9 cellular contexts compared by ENCODE assay signal in genomic region chr20:62405108-62405980, GRCh38. TPM values are rescaled to one million over a fixed set of nuclear protein-coding genes. Genes with fewer than 3 reads are reported as not detected.
DNase-seq lines count a peak whose midpoint lies in the region; ATAC-seq and TF ChIP-seq lines count a peak whose summit lies in the region.
"Had no signal": no experiment of that assay in that cellular context is flagged by ENCODE, and none has a peak within 500 bp of the region (broad histone marks: within the 10 kb centered on the region; RNA-seq: fewer than 3 reads in every experiment).

No MANE protein-coding gene starts in this region.

- H3K9ac ChIP-seq in neural cell (ENCODE audit: low read length): peak overlapping the region; percentile 83

- no peak overlapping the region for H2AFZ ChIP-seq in neural cell (ENCODE audit: low read depth, low read length)

- no peaks in the 10 kb centered on the region for H3K9me2 ChIP-seq in neural cell (ENCODE audit: insufficient read depth, low read length)

- no peak overlapping the region for H3K27ac Mint-ChIP-seq in activated T-cell treated with anti-CD3 and anti-CD28 coated beads, Interleukin-2, amount 50 U/mL, for 72 hours

- peaks cover 8% of the 10 kb centered on the region; the same call in 1 of the 2 replicates for H3K4me1 ChIP-seq in SJCRH30

- DNase-seq in activated T-cell treated with anti-CD3 and anti-CD28 coated beads, Interleukin-2, amount 50 U/mL, for 72 hours: no peak
- DNase-seq in activated T-cell treated with anti-CD3 and anti-CD28 coated beads for 4 hours (no peak), SJCRH30 (peak; percentile 81 to 82), epithelial cell of esophagus (ENCODE audit: low read depth) (peak; percentile 44)

- H3K9me3 Mint-ChIP-seq in activated T-cell treated with anti-CD3 and anti-CD28 coated beads, Interleukin-2, amount 50 U/mL, for 72 hours: no peaks in the 10 kb centered on the region

- H3K4me2 ChIP-seq in neural cell (ENCODE audit: low read length): peak overlapping the region; percentile 73

- TF ChIP-seq EP300 in neural cell (conservative IDR thresholded peaks at IDR 0.05; ENCODE audit: poor library complexity, severe bottlenecking): no peak

- H3K27ac ChIP-seq in SJCRH30: no peak overlapping the region
- no peak overlapping the region for H3K27ac ChIP-seq in neural cell (ENCODE audit: low read length)

- peak; percentile 40 for TF ChIP-seq CTCF in epithelial cell of esophagus (IDR thresholded peaks at IDR 0.05; ENCODE audit: insufficient read depth, low read depth, low read length, missing control alignments)
- peak; percentile 40 for TF ChIP-seq CTCF in neural cell (IDR thresholded peaks at IDR 0.05; ENCODE audit: poor library complexity, severe bottlenecking)

- H4K20me1 ChIP-seq in neural cell (ENCODE audit: insufficient read depth): no peaks in the 10 kb centered on the region

- peaks cover 7% of the 10 kb centered on the region for H3K27me3 Mint-ChIP-seq in activated T-cell treated with anti-CD3 and anti-CD28 coated beads, Interleukin-2, amount 50 U/mL, for 72 hours (ENCODE audit: low read depth)

- H3K4me3 ChIP-seq in SJCRH30 (no peak overlapping the region), epithelial cell of esophagus (ENCODE audit: low read length) (no peak overlapping the region), neural cell (ENCODE audit: low read length) (peak overlapping the region; percentile 93)

- H3F3A ChIP-seq in neural cell (ENCODE audit: insufficient read depth, low read length, poor library complexity, severe bottlenecking): no peaks in the 10 kb centered on the region

- peaks cover 9% of the 10 kb centered on the region for H3K79me2 ChIP-seq in neural cell (replicated peaks; ENCODE audit: insufficient read depth, low read length)

- H3K9me3 ChIP-seq in SJCRH30 (replicated peaks) (no peaks in the 10 kb centered on the region), neural cell (ENCODE audit: low read length) (no peaks in the 10 kb centered on the region)

- peak overlapping the region; percentile 65 to 86 for H3K4me3 Mint-ChIP-seq in activated T-cell treated with anti-CD3 and anti-CD28 coated beads, Interleukin-2, amount 50 U/mL, for 72 hours

- H3K4me1 Mint-ChIP-seq in activated T-cell treated with anti-CD3 and anti-CD28 coated beads, Interleukin-2, amount 50 U/mL, for 72 hours (ENCODE audit: low read depth): peaks cover 26% of the 10 kb centered on the region

- ATAC-seq in activated T-cell treated with anti-CD3 and anti-CD28 coated beads, Interleukin-2, amount 50 U/mL, for 72 hours (replicated peaks in 1 of 2): no peak
- no peak for ATAC-seq in GM18517 (IDR thresholded peaks at IDR 0.05; ENCODE audit: unreplicated experiment)
- no peak for ATAC-seq in GM18511 (IDR thresholded peaks at IDR 0.05; ENCODE audit: unreplicated experiment)
- no peak for ATAC-seq in GM21423 (IDR thresholded peaks at IDR 0.05; ENCODE audit: unreplicated experiment)

- no peaks in the 10 kb centered on the region for H3K36me3 Mint-ChIP-seq in activated T-cell treated with anti-CD3 and anti-CD28 coated beads, Interleukin-2, amount 50 U/mL, for 72 hours (ENCODE audit: insufficient read depth in 2 of 2)

- H3K36me3 ChIP-seq in SJCRH30 (no peaks in the 10 kb centered on the region), neural cell (ENCODE audit: insufficient read depth, low read length) (no peaks in the 10 kb centered on the region)

- peaks cover 30% of the 10 kb centered on the region for H3K27me3 ChIP-seq in SJCRH30
- H3K27me3 ChIP-seq in neural cell (ENCODE audit: insufficient read depth, low read depth, low read length): no peaks in the 10 kb centered on the region

- no peak for TF ChIP-seq RAD21 in neural cell (conservative IDR thresholded peaks at IDR 0.05)

TF ChIP-seq in neural cell, 6 proteins besides CTCF, POLR2A, EP300 and RAD21:
- TF ChIP-seq MXI1 (conservative IDR thresholded peaks at IDR 0.05; ENCODE audit: poor library complexity, severe bottlenecking) (no peak), SMC3 (conservative IDR thresholded peaks at IDR 0.05; ENCODE audit: poor library complexity) (no peak), POLR2AphosphoS5 (IDR thresholded peaks at IDR 0.05) (no peak), TAF1 (IDR thresholded peaks at IDR 0.05; ENCODE audit: low read depth) (no peak), EZH2 (IDR thresholded peaks at IDR 0.05; ENCODE audit: borderline replicate concordance, insufficient read depth, low read length, poor library complexity, severe bottlenecking) (no peak)
- TF ChIP-seq, protein P1, sequence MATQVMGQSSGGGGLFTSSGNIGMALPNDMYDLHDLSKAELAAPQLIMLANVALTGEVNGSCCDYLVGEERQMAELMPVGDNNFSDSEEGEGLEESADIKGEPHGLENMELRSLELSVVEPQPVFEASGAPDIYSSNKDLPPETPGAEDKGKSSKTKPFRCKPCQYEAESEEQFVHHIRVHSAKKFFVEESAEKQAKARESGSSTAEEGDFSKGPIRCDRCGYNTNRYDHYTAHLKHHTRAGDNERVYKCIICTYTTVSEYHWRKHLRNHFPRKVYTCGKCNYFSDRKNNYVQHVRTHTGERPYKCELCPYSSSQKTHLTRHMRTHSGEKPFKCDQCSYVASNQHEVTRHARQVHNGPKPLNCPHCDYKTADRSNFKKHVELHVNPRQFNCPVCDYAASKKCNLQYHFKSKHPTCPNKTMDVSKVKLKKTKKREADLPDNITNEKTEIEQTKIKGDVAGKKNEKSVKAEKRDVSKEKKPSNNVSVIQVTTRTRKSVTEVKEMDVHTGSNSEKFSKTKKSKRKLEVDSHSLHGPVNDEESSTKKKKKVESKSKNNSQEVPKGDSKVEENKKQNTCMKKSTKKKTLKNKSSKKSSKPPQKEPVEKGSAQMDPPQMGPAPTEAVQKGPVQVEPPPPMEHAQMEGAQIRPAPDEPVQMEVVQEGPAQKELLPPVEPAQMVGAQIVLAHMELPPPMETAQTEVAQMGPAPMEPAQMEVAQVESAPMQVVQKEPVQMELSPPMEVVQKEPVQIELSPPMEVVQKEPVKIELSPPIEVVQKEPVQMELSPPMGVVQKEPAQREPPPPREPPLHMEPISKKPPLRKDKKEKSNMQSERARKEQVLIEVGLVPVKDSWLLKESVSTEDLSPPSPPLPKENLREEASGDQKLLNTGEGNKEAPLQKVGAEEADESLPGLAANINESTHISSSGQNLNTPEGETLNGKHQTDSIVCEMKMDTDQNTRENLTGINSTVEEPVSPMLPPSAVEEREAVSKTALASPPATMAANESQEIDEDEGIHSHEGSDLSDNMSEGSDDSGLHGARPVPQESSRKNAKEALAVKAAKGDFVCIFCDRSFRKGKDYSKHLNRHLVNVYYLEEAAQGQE (IDR thresholded peaks at IDR 0.05; ENCODE audit: borderline replicate concordance): no peak

RNA-seq across cellular contexts. Expression of gene CABLES2, which starts 1.7 kb away (rescaled TPM):
- total RNA-seq in activated T-cell treated with anti-CD3 and anti-CD28 coated beads, Interleukin-2, amount 50 U/mL, for 72 hours: 1 to 10 TPM; 7.1 to 8.3 TPM
- total RNA-seq in SJCRH30 (2014; rRNA removed; shearing (Covaris generic)): 12.9 and 13.0 TPM in 2 replicates
- polyA plus RNA-seq in neural cell: 8.3 and 8.6 TPM in 2 replicates
- 9.5 and 11.1 TPM in 2 replicates for polyA minus RNA-seq in neural cell

RNA-seq across cellular contexts. Expression of gene RPS21, which starts 18.4 kb away (rescaled TPM):
- total RNA-seq in activated T-cell treated with anti-CD3 and anti-CD28 coated beads, Interleukin-2, amount 50 U/mL, for 72 hours: 1,000 to 10,000 TPM; 2,573 to 2,599 TPM
- total RNA-seq in SJCRH30 (2014; rRNA removed; shearing (Covaris generic)): 3,142 and 3,675 TPM in 2 replicates
- 1,158 and 1,633 TPM in 2 replicates for polyA plus RNA-seq in neural cell
- 287 and 358 TPM in 2 replicates for polyA minus RNA-seq in neural cell

RNA-seq across cellular contexts. Expression of gene RBBP8NL, which starts 22.0 kb away (rescaled TPM):
- total RNA-seq in activated T-cell treated with anti-CD3 and anti-CD28 coated beads, Interleukin-2, amount 50 U/mL, for 72 hours: not detected
- not detected in 2 replicates for total RNA-seq in SJCRH30 (2014; rRNA removed; shearing (Covaris generic))
- not detected in 2 replicates for polyA plus RNA-seq in neural cell
- not detected in 2 replicates for polyA minus RNA-seq in neural cell
- total RNA-seq: frontal cortex had no signal

RNA-seq across cellular contexts. Expression of gene LAMA5, which starts 38.2 kb away (rescaled TPM):
- total RNA-seq in activated T-cell treated with anti-CD3 and anti-CD28 coated beads, Interleukin-2, amount 50 U/mL, for 72 hours: under 1 TPM; 0.86 to 0.99 TPM
- 37.3 and 43.8 TPM in 2 replicates for total RNA-seq in SJCRH30 (2014; rRNA removed; shearing (Covaris generic))
- 21.6 and 27.2 TPM in 2 replicates for polyA plus RNA-seq in neural cell
- 11.9 and 12.9 TPM in 2 replicates for polyA minus RNA-seq in neural cell

Comparison
In these comparisons a context has a peak if more than half of its experiments do, and no peak if none do; other contexts are left out.
1. DNase-seq: peak in SJCRH30 (2 of 2) and epithelial cell of esophagus (single experiment); none in activated T-cell treated with anti-CD3 and anti-CD28 coated beads, Interleukin-2, amount 50 U/mL, for 72 hours (0 of 2) and activated T-cell treated with anti-CD3 and anti-CD28 coated beads for 4 hours (single experiment).